In genomic region chr2:55550368-55551102, GRCh38 we compare ENCODE assay signal across 1 cellular context.
TF ChIP-seq lines count a peak whose summit lies in the region.

No MANE protein-coding gene starts in this region.

TF ChIP-seq in SK-N-SH, 30 proteins besides CTCF, POLR2A, EP300 and RAD21 (continued from another document):
- TF ChIP-seq REST (IDR thresholded peaks at IDR 0.05; ENCODE audit: low read depth, low read length) (no peak), YY1 (IDR thresholded peaks at IDR 0.05; ENCODE audit: low read depth) (no peak), FOXJ3 (CRISPR knock-in tag; IDR thresholded peaks at IDR 0.05) (no peak), JUND (IDR thresholded peaks at IDR 0.05) (peak; percentile 19; the same call in 1 of the 2 replicates), GABPA (IDR thresholded peaks at IDR 0.05; ENCODE audit: low read depth) (no peak), FOSL2 (IDR thresholded peaks at IDR 0.05; ENCODE audit: borderline replicate concordance, low read depth) (peak; percentile 19; the same call in 1 of the 2 replicates), MXI1 (IDR thresholded peaks at IDR 0.05; ENCODE audit: low read depth, low read length) (no peak), SIN3A (IDR thresholded peaks at IDR 0.05; ENCODE audit: borderline replicate concordance, low read depth, low read length) (no peak)
